In the genomic region with DNA sequence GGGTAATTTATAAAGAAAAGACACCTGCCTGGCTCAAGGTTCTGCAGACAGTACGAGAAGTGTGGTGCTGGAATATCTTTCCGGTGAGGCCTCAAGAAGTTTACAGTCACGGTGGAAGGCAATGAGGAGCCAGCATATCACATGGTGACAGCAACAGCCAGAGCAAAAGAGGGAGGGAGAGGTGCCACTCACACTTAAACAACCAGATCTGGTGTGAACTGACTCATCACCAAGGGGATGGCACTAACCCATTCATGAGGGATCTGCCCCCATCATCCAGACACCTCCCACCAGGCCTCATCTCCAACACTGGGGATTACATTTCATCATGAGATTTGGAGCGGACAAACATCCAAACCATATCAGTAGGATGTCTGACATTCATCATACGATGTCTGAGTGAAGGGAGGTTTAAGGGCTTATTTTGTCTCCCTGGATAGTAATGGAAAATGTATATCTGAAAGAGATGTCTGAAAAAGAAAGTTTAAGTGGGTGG, we compare ENCODE assay signal across 1 cellular context.
TF ChIP-seq lines count a peak whose summit lies in the region.

No MANE protein-coding gene starts in this region.

TF ChIP-seq in K562, 482 proteins besides CTCF, POLR2A, EP300 and RAD21:
- TF ChIP-seq POLR3G (IDR thresholded peaks at IDR 0.05; ENCODE audit: extremely low read depth, insufficient read length, insufficient replicate concordance) (no peak), POLR2AphosphoS2 (IDR thresholded peaks at IDR 0.05; ENCODE audit: low read length) (peak; percentile 38; the same call in 1 of the 2 replicates)
- TF ChIP-seq, protein P1, sequence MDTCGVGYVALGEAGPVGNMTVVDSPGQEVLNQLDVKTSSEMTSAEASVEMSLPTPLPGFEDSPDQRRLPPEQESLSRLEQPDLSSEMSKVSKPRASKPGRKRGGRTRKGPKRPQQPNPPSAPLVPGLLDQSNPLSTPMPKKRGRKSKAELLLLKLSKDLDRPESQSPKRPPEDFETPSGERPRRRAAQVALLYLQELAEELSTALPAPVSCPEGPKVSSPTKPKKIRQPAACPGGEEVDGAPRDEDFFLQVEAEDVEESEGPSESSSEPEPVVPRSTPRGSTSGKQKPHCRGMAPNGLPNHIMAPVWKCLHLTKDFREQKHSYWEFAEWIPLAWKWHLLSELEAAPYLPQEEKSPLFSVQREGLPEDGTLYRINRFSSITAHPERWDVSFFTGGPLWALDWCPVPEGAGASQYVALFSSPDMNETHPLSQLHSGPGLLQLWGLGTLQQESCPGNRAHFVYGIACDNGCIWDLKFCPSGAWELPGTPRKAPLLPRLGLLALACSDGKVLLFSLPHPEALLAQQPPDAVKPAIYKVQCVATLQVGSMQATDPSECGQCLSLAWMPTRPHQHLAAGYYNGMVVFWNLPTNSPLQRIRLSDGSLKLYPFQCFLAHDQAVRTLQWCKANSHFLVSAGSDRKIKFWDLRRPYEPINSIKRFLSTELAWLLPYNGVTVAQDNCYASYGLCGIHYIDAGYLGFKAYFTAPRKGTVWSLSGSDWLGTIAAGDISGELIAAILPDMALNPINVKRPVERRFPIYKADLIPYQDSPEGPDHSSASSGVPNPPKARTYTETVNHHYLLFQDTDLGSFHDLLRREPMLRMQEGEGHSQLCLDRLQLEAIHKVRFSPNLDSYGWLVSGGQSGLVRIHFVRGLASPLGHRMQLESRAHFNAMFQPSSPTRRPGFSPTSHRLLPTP (IDR thresholded peaks at IDR 0.05; ENCODE audit: borderline replicate concordance, extremely low read depth, insufficient read length) = no peak
